8 cellular contexts compared by ENCODE assay signal in the genomic region with DNA sequence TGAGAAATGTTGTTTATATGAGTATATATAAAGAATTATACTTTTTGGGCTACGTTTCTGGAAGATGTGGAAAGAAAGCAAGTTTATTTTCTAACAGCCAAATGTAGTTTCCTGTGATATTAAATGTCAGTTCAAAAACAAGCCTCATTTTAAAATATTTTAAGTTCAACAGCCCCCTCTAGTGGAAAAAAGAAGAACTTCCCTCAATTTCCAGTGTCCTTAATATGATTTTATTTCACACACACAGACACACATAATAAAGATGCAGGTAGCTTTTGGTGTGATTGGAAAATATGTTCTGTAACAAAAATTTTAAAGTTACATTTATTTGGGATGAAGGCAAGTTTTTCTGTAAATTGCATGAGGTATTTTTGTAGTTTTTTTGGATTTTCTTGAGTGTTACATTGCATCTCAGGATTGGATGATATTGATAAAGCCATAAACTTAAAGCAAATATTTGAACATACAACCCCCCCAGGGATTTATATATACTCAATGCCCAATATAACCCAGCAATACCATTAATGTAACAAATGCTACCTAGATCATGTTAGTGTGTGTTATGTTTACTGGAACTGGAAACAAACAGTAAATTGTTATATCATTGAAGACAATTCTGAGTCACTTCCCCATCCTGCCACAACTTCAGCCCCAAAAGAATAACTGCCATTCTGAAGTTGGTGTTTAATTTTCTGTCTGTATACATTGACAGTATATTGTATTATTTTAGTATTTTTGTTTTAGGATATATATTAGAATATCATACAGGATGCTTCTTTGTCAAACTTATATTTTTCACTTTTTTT. TPM values are rescaled to one million over a fixed set of nuclear protein-coding genes. Genes with fewer than 3 reads are reported as not detected.
A peak's percentile ranks its signal among the peaks of the same experiment; 100 is the strongest.
DNase-seq lines count a peak whose midpoint lies in the region; ATAC-seq and TF ChIP-seq lines count a peak whose summit lies in the region.

No MANE protein-coding gene starts in this region.

- H3K27ac ChIP-seq in brain microvascular endothelial cell = no peak overlapping the region
- H3K27ac ChIP-seq in left lung = no peak overlapping the region

- intact Hi-C loops in left lung (cut with DNase I) = no loop called here

- no peaks in the 10 kb centered on the region for H3K4me1 ChIP-seq in left lung

- DNase-seq in DMS53 treated with DMSO at 0.1 percent for 48 hours (lab: John Stamatoyannopoulos, UW; ENCODE audit: unreplicated experiment) (peak; percentile 4), HCEC 1CT (peak; percentile 46), NCI-H345 (lab: John Stamatoyannopoulos, UW) (peak; percentile 67), brain microvascular endothelial cell (peak; percentile 42), left lung (no peak), ecto neural progenitor cell (ENCODE audit: low spot score) (no peak)
- no peak for DNase-seq in activated CD8-positive, alpha-beta memory T cell treated with anti-CD3 and anti-CD28 coated beads, Interleukin-2, amount 50 U/mL, for 48 hours

- H3K4me3 ChIP-seq in brain microvascular endothelial cell (ENCODE audit: low read depth, low read length) (no peak overlapping the region), left lung (no peak overlapping the region)

- H3K36me3 ChIP-seq in brain microvascular endothelial cell (replicated peaks) (no peaks in the 10 kb centered on the region), left lung (no peaks in the 10 kb centered on the region)

- H3K27me3 ChIP-seq in brain microvascular endothelial cell (replicated peaks) (no peaks in the 10 kb centered on the region), left lung (no peaks in the 10 kb centered on the region)

- peak; percentile 33 for TF ChIP-seq CTCF in brain microvascular endothelial cell (IDR thresholded peaks at IDR 0.05; ENCODE audit: low read depth, low read length, missing control alignments)
- peak; percentile 64 to 74 for TF ChIP-seq CTCF in left lung (IDR thresholded peaks at IDR 0.05)

- in situ Hi-C loops in brain microvascular endothelial cell (cut with HindIII; ENCODE audit: low pct_ligation_motif_present, low sequenced_read_pairs) = no loop called here

- H3K9me3 ChIP-seq in left lung = no peaks in the 10 kb centered on the region

- ATAC-seq in left lung (peak; percentile 56), HG02798 (IDR thresholded peaks at IDR 0.05; ENCODE audit: poor library complexity, unreplicated experiment) (no peak)

RNA-seq across cellular contexts. Expression of a gene that starts 54.0 kb away (rescaled TPM):
- 1 to 10 TPM; 2.0 to 2.3 TPM for total RNA-seq in left lung

Comparison
In these comparisons a context has a peak if more than half of its experiments do, and no peak if none do; other contexts are left out.
1. DNase-seq: peak in DMS53 treated with DMSO at 0.1 percent for 48 hours (single experiment), HCEC 1CT (single experiment), NCI-H345 (single experiment) and brain microvascular endothelial cell (single experiment); none in left lung (0 of 2), activated CD8-positive, alpha-beta memory T cell treated with anti-CD3 and anti-CD28 coated beads, Interleukin-2, amount 50 U/mL, for 48 hours (single experiment) and ecto neural progenitor cell (single experiment).